ENCODE assay signal across 1 cellular context in genomic region chr7:139876622-139877283, GRCh38.
TF ChIP-seq lines count a peak whose summit lies in the region.

No MANE protein-coding gene starts in this region.

TF ChIP-seq in SK-N-SH treated with all-trans-retinoic acid at 6 μM for 48 hours, 23 proteins besides CTCF, POLR2A, EP300 and RAD21 (continued from another document):
- TF ChIP-seq ARNTL (CRISPR knock-in tag; IDR thresholded peaks at IDR 0.05; ENCODE audit: borderline replicate concordance, low read depth) (no peak), ZNF8 (CRISPR knock-in tag; IDR thresholded peaks at IDR 0.05) (no peak)
